ENCODE assay signal across 8 cellular contexts in the genomic region with DNA sequence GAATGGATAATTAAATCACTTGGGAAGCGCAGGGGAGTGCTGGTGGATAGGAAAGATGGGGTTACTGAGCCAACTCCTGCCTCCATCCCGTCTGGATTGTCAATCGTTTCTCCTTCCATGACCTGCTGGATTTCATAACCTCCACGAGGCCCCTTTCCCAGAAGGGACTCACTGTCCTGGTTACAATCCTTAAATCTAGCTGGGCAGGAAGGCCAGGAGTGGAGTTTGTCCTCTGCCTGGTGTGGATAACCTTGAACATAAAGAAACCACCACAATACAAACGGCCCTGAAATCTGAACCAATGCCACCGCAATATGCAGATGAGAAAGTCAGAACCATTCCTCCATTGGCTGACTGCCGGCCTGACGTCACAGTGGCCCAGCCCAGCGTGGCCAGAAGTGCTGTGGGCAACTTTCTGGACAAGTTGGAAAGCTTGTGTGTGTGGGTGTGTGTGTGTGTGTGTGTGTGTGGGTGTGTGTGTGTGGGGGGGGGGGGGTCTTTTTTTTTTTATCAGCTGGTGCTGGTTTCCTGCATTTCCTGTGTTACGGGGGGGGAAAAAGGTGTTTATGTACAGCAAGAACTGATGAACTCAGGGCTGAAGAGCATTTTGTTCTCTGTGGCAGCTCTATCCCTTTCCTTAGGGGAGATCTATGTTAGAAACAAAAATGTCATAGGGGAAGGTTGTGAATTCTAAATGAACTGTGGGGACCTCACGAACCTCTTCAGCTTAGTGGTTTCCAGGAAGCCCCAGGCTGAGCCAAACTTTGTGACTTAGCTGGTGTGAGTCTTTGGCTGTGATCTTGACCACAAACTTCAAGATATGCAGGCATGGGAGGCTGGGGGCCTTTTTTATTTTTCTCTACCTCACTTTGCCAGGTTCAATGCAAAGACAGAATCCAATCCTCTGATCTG.
DNase-seq lines count a peak whose midpoint lies in the region; ATAC-seq and TF ChIP-seq lines count a peak whose summit lies in the region.

No MANE protein-coding gene starts in this region.

- H3K4me1 Mint-ChIP-seq in activated naive CD4-positive, alpha-beta T cell treated with anti-CD3 and anti-CD28 coated beads, Interleukin-2, amount 50 U/mL, for 24 hours, result peaks cover 26% of the 10 kb centered on the region

- in situ Hi-C loops in KBM-7 (cut with MboI; ENCODE audit: low pct_unique_long_range_greater_than_20kb, low sequenced_read_pairs), result no loop called here
- in situ Hi-C loops in SK-MEL-5 (cut with HindIII; ENCODE audit: low pct_unique_long_range_greater_than_20kb, low sequenced_read_pairs), result no loop called here

- H3K4me3 Mint-ChIP-seq in activated naive CD4-positive, alpha-beta T cell treated with anti-CD3 and anti-CD28 coated beads, Interleukin-2, amount 50 U/mL, for 24 hours, result peak overlapping the region; percentile 78

- no peak for TF ChIP-seq CTCF in omental fat pad (IDR thresholded peaks at IDR 0.05)

- peak overlapping the region; percentile 63 for H3K27ac Mint-ChIP-seq in activated naive CD4-positive, alpha-beta T cell treated with anti-CD3 and anti-CD28 coated beads, Interleukin-2, amount 50 U/mL, for 24 hours

- DNase-seq in AG08396 (ENCODE audit: low spot score), result peak; percentile 89
- DNase-seq in KBM-7, result peak; percentile 96
- DNase-seq in SK-MEL-5 (ENCODE audit: low read depth, low spot score), result peak; percentile 93
- peak; percentile 89 for DNase-seq in glomerular visceral epithelial cell (ENCODE audit: extremely low spot score)
- DNase-seq in omental fat pad (ENCODE audit: low spot score), result peak; percentile 81
- peak in 43 of 49 donors; percentile 2 to 91 (median 50) for DNase-seq in substantia nigra (lab: John Stamatoyannopoulos, UW)

- peak; percentile 88 for ATAC-seq in GM19463 (IDR thresholded peaks at IDR 0.05; ENCODE audit: unreplicated experiment)
- ATAC-seq in omental fat pad (ENCODE audit: low FRiP score), result peak; percentile 96

- no peaks in the 10 kb centered on the region for H3K36me3 Mint-ChIP-seq in activated naive CD4-positive, alpha-beta T cell treated with anti-CD3 and anti-CD28 coated beads, Interleukin-2, amount 50 U/mL, for 24 hours

- H3K27me3 Mint-ChIP-seq in activated naive CD4-positive, alpha-beta T cell treated with anti-CD3 and anti-CD28 coated beads, Interleukin-2, amount 50 U/mL, for 24 hours, result no peaks in the 10 kb centered on the region

- no peaks in the 10 kb centered on the region for H3K9me3 Mint-ChIP-seq in activated naive CD4-positive, alpha-beta T cell treated with anti-CD3 and anti-CD28 coated beads, Interleukin-2, amount 50 U/mL, for 24 hours

- H3K27ac ChIP-seq in substantia nigra (ENCODE audit: low read depth, low read length, poor library complexity, severe bottlenecking), result peak overlapping the region; percentile 11

Comparison
In these comparisons a context has a peak if more than half of its experiments do, and no peak if none do; other contexts are left out.
1. Peak in every context shown above with its lines: DNase-seq, ATAC-seq and H3K27ac ChIP-seq.